29 cellular contexts compared by ENCODE assay signal in the genomic region with DNA sequence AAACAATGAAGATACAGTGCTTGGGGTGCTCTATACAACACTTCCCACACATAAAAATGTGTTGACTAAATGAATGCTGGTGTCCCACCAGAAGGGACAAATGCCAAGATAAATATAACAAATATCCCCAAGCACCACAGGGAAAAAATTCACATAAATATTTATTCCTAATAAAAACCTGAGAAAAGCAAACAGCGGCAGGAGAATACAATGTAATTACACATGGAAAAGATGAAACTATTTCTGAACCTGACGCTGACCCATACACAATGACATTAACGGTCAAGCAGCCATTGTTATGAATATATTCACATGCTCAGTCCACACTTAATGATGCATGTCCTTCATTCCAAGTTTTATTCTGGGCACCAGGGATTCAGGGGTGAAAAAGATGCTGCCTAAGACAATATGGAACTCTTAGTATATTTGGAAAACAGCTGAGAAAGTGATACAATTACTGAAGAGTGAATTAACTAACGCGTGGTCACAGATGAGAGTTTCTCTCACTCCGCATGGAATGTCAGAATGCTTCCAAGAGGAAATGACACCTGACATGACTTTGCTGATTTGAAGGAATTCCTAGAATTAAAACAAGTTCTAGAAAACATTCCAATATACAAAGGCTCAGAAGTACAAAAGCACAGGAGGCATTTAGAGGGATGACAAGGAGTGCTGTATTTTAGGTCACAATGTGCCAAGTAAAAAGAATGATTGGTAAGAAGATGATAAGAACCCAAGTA. TPM values are rescaled to one million over a fixed set of nuclear protein-coding genes. Genes with fewer than 3 reads are reported as not detected.
"Had no signal": no experiment of that assay in that cellular context is flagged by ENCODE, and none has a peak within 500 bp of the region (broad histone marks: within the 10 kb centered on the region; RNA-seq: fewer than 3 reads in every experiment).

No MANE protein-coding gene starts in this region.

- H3K27ac ChIP-seq: lower lobe of right lung, spleen, testis had no signal

- H3K9me3 ChIP-seq: lower lobe of right lung, testis had no signal

- ATAC-seq: effector memory CD8-positive, alpha-beta T cell; esophagus mucosa; left lobe of liver; natural killer cell; SK-N-SH treated with all-trans-retinoic acid at 6 μM for 48 hours; stimulated activated naive CD8-positive, alpha-beta T cell treated with anti-CD3 and anti-CD28 coated beads, Interleukin-15, Interleukin-2, amounts not matched to agents 100 U/mL and 50 U/mL, for 24 hours; T-helper 17 cell had no signal

- FAIRE-seq: kidney, urothelium cell line had no signal

- H3K36me3 ChIP-seq: lower lobe of right lung, spleen had no signal

- H3K4me1 ChIP-seq: lower lobe of right lung, spleen, testis had no signal

- DNase-seq: activated CD4-positive, alpha-beta memory T cell treated with anti-CD3 and anti-CD28 coated beads, Interleukin-2, amount 10 ng/mL, durations not matched to agents 7 days and 5 days; activated CD4-positive, alpha-beta T cell treated with anti-CD3 and anti-CD28 coated beads, Interleukin-2, amount 10 ng/mL, durations not matched to agents 7 days and 5 days; activated CD4-positive, CD25-positive, alpha-beta regulatory T cell treated with anti-CD3 and anti-CD28 coated beads, Interleukin-2, amount 50 U/mL, for 72 hours; activated CD8-positive, alpha-beta memory T cell treated with anti-CD3 and anti-CD28 coated beads, Interleukin-2, amount 50 U/mL, for 48 hours; activated gamma-delta T cell; activated naive CD4-positive, alpha-beta T cell treated with anti-CD3 and anti-CD28 coated beads, Interleukin-2, amount 10 ng/mL, durations not matched to agents 7 days and 5 days; activated T-cell treated with anti-CD3 and anti-CD28 coated beads, Interleukin-2, amount 50 U/mL, for 24 hours; amniotic stem cell; central memory CD4-positive, alpha-beta T cell; effector memory CD8-positive, alpha-beta T cell; head of caudate nucleus; hippocampal formation; immature natural killer cell; kidney; lower lobe of right lung; mesenchymal stem cell; natural killer cell; spleen; stimulated activated naive CD8-positive, alpha-beta T cell treated with anti-CD3 and anti-CD28 coated beads, Interleukin-15, Interleukin-2, amounts not matched to agents 100 U/mL and 50 U/mL, for 24 hours; T-helper 17 cell; T1000; trophoblast cell had no signal

- H3K4me3 ChIP-seq: lower lobe of right lung, spleen, testis had no signal

- H3K27me3 ChIP-seq: spleen, testis had no signal

RNA-seq across cellular contexts. Expression of a gene that starts 27.9 kb away (rescaled TPM):
- total RNA-seq: activated CD4-positive, alpha-beta memory T cell treated with anti-CD3 and anti-CD28 coated beads, Interleukin-2, amount 10 ng/mL, durations not matched to agents 7 days and 5 days; activated CD4-positive, alpha-beta T cell treated with anti-CD3 and anti-CD28 coated beads, Interleukin-2, amount 10 ng/mL, durations not matched to agents 7 days and 5 days; esophagus mucosa; left lobe of liver; mononuclear cell; osteoblast; T-helper 17 cell had no signal
